Comparison of ENCODE assay signal across 1 cellular context in genomic region chr11:17983569-17983968, GRCh38.
A peak's percentile ranks its signal among the peaks of the same experiment; 100 is the strongest.
TF ChIP-seq lines count a peak whose summit lies in the region.

No MANE protein-coding gene starts in this region.

TF ChIP-seq in A549, 52 proteins besides CTCF, POLR2A, EP300 and RAD21 (continued from another document):
- TF ChIP-seq MAZ (IDR thresholded peaks at IDR 0.05; ENCODE audit: borderline replicate concordance, low read depth, low read length), result no peak
- TF ChIP-seq MAFK (IDR thresholded peaks at IDR 0.05; ENCODE audit: partially characterized antibody), result peak; percentile 24
- no peak for TF ChIP-seq EHF (CRISPR knock-in tag; IDR thresholded peaks at IDR 0.05)
TF ChIP-seq in A549: peak in this region for 1.
